Comparison of ENCODE assay signal across 21 cellular contexts in genomic region chr3:124877617-124878016, GRCh38. TPM values are rescaled to one million over a fixed set of nuclear protein-coding genes. Genes with fewer than 3 reads are reported as not detected.
DNase-seq lines count a peak whose midpoint lies in the region; ATAC-seq and TF ChIP-seq lines count a peak whose summit lies in the region.
"Had no signal": no experiment of that assay in that cellular context is flagged by ENCODE, and none has a peak within 500 bp of the region (broad histone marks: within the 10 kb centered on the region; RNA-seq: fewer than 3 reads in every experiment).

No MANE protein-coding gene starts in this region.

- in situ Hi-C loops in mammary epithelial cell (cut with MboI; ENCODE audit: low sequenced_read_pairs in 2 of 2) = no loop called here

- peaks cover 20 to 79% (median 61%) of the 10 kb centered on the region in 9 donors for H3K4me1 ChIP-seq in heart right ventricle
- H3K4me1 ChIP-seq in mammary epithelial cell (ENCODE audit: insufficient read depth, low read length) = peaks cover 55% of the 10 kb centered on the region
- H3K4me1 ChIP-seq in uterus = peaks cover 8 to 19% of the 10 kb centered on the region in 2 donors

- no peak for TF ChIP-seq CTCF in heart right ventricle (IDR thresholded peaks at IDR 0.05)
- no peak for TF ChIP-seq CTCF in mammary epithelial cell (conservative IDR thresholded peaks at IDR 0.05 in 1 of 2, IDR thresholded peaks at IDR 0.05 in 1 of 2; ENCODE audit: extremely low read depth in 1 of 2, insufficient read depth in 1 of 2, low read depth in 1 of 2, low read length in 2 of 2)
- no peak for TF ChIP-seq CTCF in uterus (IDR thresholded peaks at IDR 0.05)

- H3K27ac ChIP-seq in heart right ventricle (peak overlapping the region in 8 of 10 donors; percentile 13 to 84 (median 64)), mammary epithelial cell (ENCODE audit: insufficient read depth, low read depth, low read length) (peak overlapping the region; percentile 68), uterus (peak overlapping the region; percentile 56 to 83)
- H3K27ac ChIP-seq: lower lobe of right lung, ovary had no signal

- ATAC-seq in heart right ventricle (no peak), left cardiac atrium (no peak), GM19467 (IDR thresholded peaks at IDR 0.05; ENCODE audit: unreplicated experiment) (no peak)

- H3K27me3 ChIP-seq in heart right ventricle = no peaks in the 10 kb centered on the region
- H3K27me3 ChIP-seq in mammary epithelial cell (ENCODE audit: insufficient read depth, low read length) = no peaks in the 10 kb centered on the region
- H3K27me3 ChIP-seq in uterus = no peaks in the 10 kb centered on the region
- H3K27me3 ChIP-seq: ovary, thyroid gland had no signal

- H4K20me1 ChIP-seq in mammary epithelial cell (ENCODE audit: insufficient read depth, low read length) = no peaks in the 10 kb centered on the region

- no peak overlapping the region for H3K4me3 ChIP-seq in heart right ventricle
- H3K4me3 ChIP-seq in mammary epithelial cell (replicated peaks in 1 of 3; ENCODE audit: insufficient read depth in 1 of 3, low read depth in 2 of 3, low read length in 3 of 3) = no peak overlapping the region
- no peak overlapping the region for H3K4me3 ChIP-seq in uterus
- H3K4me3 ChIP-seq: lower lobe of right lung, ovary, thyroid gland had no signal

- no TSS peak for BruUV-seq in mammary epithelial cell (replicated peaks; lab: Mats Ljungman, UMichigan)

- no peak overlapping the region for H3K4me2 ChIP-seq in mammary epithelial cell (ENCODE audit: insufficient read depth, low read depth, low read length)

- H3K9me3 ChIP-seq in heart right ventricle (no peaks in the 10 kb centered on the region), mammary epithelial cell (replicated peaks; ENCODE audit: insufficient read depth, low read length) (no peaks in the 10 kb centered on the region), uterus (no peaks in the 10 kb centered on the region)
- H3K9me3 ChIP-seq: lower lobe of right lung, ovary, thyroid gland had no signal

- H2AFZ ChIP-seq in mammary epithelial cell (ENCODE audit: low read depth, low read length) = no peak overlapping the region

- WGBS in heart right ventricle, 2 donors = 95% methylated on average over 3 of the region's 3 CpGs
- WGBS in mammary epithelial cell (ENCODE audit: low coverage, missing lambda C conversion rate) = 94% methylated on average over 2 of the region's 3 CpGs

- TF ChIP-seq POLR2A in uterus (IDR thresholded peaks at IDR 0.05) = no peak

- CTCF ChIA-PET in mammary epithelial cell (lab: Charles Lee; ENCODE audit: low non-redundant PET) = no interaction called here

- DNase-seq in heart right ventricle (no peak), left cardiac atrium (no peak), mammary epithelial cell (no peak), posterior vena cava (ENCODE audit: low spot score) (peak; percentile 31), uterus (no peak), cortex of kidney (lab: John Stamatoyannopoulos, UW) (no peak), germinal center (ENCODE audit: low spot score) (no peak)
- DNase-seq: ACHN; activated CD4-positive, alpha-beta T cell treated with anti-CD3 and anti-CD28 coated beads, Interleukin-2, amount 50 U/mL, for 4 hours; CD4-positive, CD25-positive, alpha-beta regulatory T cell; lower lobe of right lung; naive B cell; NCI-H1694 treated with DMSO at 0.1 percent for 48 hours; NCI-H345; ovary; Right ventricle myocardium superior had no signal

- no peak overlapping the region for H3K9ac ChIP-seq in mammary epithelial cell (ENCODE audit: insufficient read depth, low read length)

- H3K79me2 ChIP-seq in mammary epithelial cell (ENCODE audit: insufficient read depth, low read length) = peaks cover 89% of the 10 kb centered on the region

- intact Hi-C loops in heart right ventricle (cut with DNase I) (loop anchor here in 2 of 10 donors (2.0 kb wide), 1 partner anchor 17 kb away; no protein-coding TSS in a partner anchor), left cardiac atrium (cut with DNase I) (no loop called here), mammary epithelial cell (cut with micrococcal nuclease) (no loop called here), posterior vena cava (cut with DNase I) (no loop called here), uterus (cut with DNase I; ENCODE audit: low total_unique reads) (no loop called here)

- H3K36me3 ChIP-seq in heart right ventricle (peaks cover 0 to 8% (median 0%) of the 10 kb centered on the region in 9 donors), mammary epithelial cell (ENCODE audit: insufficient read depth, low read length) (peaks cover 3% of the 10 kb centered on the region), uterus (no peaks in the 10 kb centered on the region)
- H3K36me3 ChIP-seq: ovary, thyroid gland had no signal

- dilution Hi-C loops in mammary epithelial cell (cut with HindIII; ENCODE audit: low sequenced_read_pairs) = loop anchor here (5.0 kb wide), 1 partner anchor 35 kb away; no protein-coding TSS in a partner anchor

RNA-seq across cellular contexts. Expression of gene ITGB5, which starts 9.5 kb away (rescaled TPM):
- total RNA-seq in heart right ventricle = 100 to 1,000 TPM in 6 of 10 donors, 10 to 100 TPM in 4; 72.2 to 154 (median 108) TPM
- 100 to 1,000 TPM in 1 of 2 donors, 10 to 100 TPM in 1; 18.5 to 145 TPM for polyA plus RNA-seq in heart right ventricle
- total RNA-seq in left cardiac atrium = 100 to 1,000 TPM in 1 of 2 donors, 10 to 100 TPM in 1; 86.1 to 119 TPM
- total RNA-seq in mammary epithelial cell = 100 to 1,000 TPM; 110 to 172 TPM
- 206 TPM for polyA plus RNA-seq in mammary epithelial cell
- polyA minus RNA-seq in mammary epithelial cell = 641 TPM
- 100 to 1,000 TPM; 250 to 292 TPM for total RNA-seq in posterior vena cava
- 100 to 1,000 TPM in 2 of 4 donors, 10 to 100 TPM in 2; 28.7 to 106 (median 71.6) TPM for total RNA-seq in uterus

RNA-seq across cellular contexts. Expression of gene MUC13, which starts 56.9 kb away (rescaled TPM):
- under 1 TPM in 2 of 10 donors, not detected in 8; 0.37 to 0.41 TPM for total RNA-seq in heart right ventricle
- polyA plus RNA-seq in heart right ventricle = under 1 TPM in 1 of 2 donors, not detected in 1; 0.03 TPM
- total RNA-seq in left cardiac atrium = not detected
- not detected for total RNA-seq in mammary epithelial cell
- polyA plus RNA-seq in mammary epithelial cell = not detected
- polyA minus RNA-seq in mammary epithelial cell = not detected
- under 1 TPM in 1 of 2 donors, not detected in 1; 0.10 TPM for total RNA-seq in posterior vena cava
- under 1 TPM in 1 of 4 donors, not detected in 3; 0.51 TPM for total RNA-seq in uterus
- total RNA-seq: dermis blood vessel endothelial cell, epithelial cell of proximal tubule, glomerular endothelial cell, Right ventricle myocardium superior, thyroid gland had no signal
- polyA plus RNA-seq: CD4-positive, CD25-positive, alpha-beta regulatory T cell had no signal
